ENCODE assay signal across 18 cellular contexts in genomic region chr5:74665246-74665645, GRCh38. TPM values are rescaled to one million over a fixed set of nuclear protein-coding genes. Genes with fewer than 3 reads are reported as not detected.
DNase-seq lines count a peak whose midpoint lies in the region; ATAC-seq, FAIRE-seq and TF ChIP-seq lines count a peak whose summit lies in the region.
"Had no signal": no experiment of that assay in that cellular context is flagged by ENCODE, and none has a peak within 500 bp of the region (broad histone marks: within the 10 kb centered on the region; RNA-seq: fewer than 3 reads in every experiment).

No MANE protein-coding gene starts in this region.

- no peak for ATAC-seq in K562
- no peak for ATAC-seq in GM21717 (IDR thresholded peaks at IDR 0.05; ENCODE audit: unreplicated experiment)

- no peaks in the 10 kb centered on the region for H3F3A ChIP-seq in neural cell (ENCODE audit: insufficient read depth, low read length, poor library complexity, severe bottlenecking)

- intact Hi-C loops in K562 (cut with micrococcal nuclease) = no loop called here

- H3K79me2 ChIP-seq in K562 (ENCODE audit: control insufficient read depth, insufficient read depth, low read length) (no peaks in the 10 kb centered on the region), neural cell (replicated peaks; ENCODE audit: insufficient read depth, low read length) (no peaks in the 10 kb centered on the region)

- POLR2A ChIA-PET in K562 (lab: Yijun Ruan, JAX) = interaction anchor here (0.6 kb wide), 1 partner anchor 20 kb away, joined by 3 read pairs; no protein-coding TSS in a partner anchor

- TF ChIP-seq POLR2A in K562 (conservative IDR thresholded peaks at IDR 0.05) = no peak

- H4K20me1 ChIP-seq in K562 (replicated peaks; ENCODE audit: control insufficient read depth, insufficient read depth, low read length) (no peaks in the 10 kb centered on the region), neural cell (ENCODE audit: insufficient read depth) (no peaks in the 10 kb centered on the region)

- CTCF ChIA-PET in K562 (lab: Yijun Ruan, JAX; ENCODE audit: low intra/inter-chr PET ratio) = no interaction called here

- H3K9me2 ChIP-seq in neural cell (ENCODE audit: insufficient read depth, low read length) = no peaks in the 10 kb centered on the region

- H3K9ac ChIP-seq in K562 (ENCODE audit: insufficient read depth in 1 of 2, low read depth in 2 of 2, low read length in 2 of 2) (no peak overlapping the region), neural cell (ENCODE audit: low read length) (no peak overlapping the region)

- TF ChIP-seq RAD21 in K562 (CRISPR knock-in tag; conservative IDR thresholded peaks at IDR 0.05 in 1 of 2, IDR thresholded peaks at IDR 0.05 in 1 of 2) = no peak
- TF ChIP-seq RAD21 in neural cell (conservative IDR thresholded peaks at IDR 0.05) = no peak

- H3K4me2 ChIP-seq in K562 (ENCODE audit: insufficient read depth, low read length) = no peak overlapping the region
- no peak overlapping the region for H3K4me2 ChIP-seq in neural cell (ENCODE audit: low read length)

- no peaks in the 10 kb centered on the region for H3K36me3 ChIP-seq in K562 (ENCODE audit: control insufficient read depth, insufficient read depth, low read length)
- H3K36me3 ChIP-seq in neural cell (ENCODE audit: insufficient read depth, low read length) = no peaks in the 10 kb centered on the region

- no peaks in the 10 kb centered on the region for H3K4me1 ChIP-seq in K562 (replicated peaks in 1 of 2; ENCODE audit: control insufficient read depth in 2 of 2, insufficient read depth in 2 of 2, low read length in 2 of 2)

- H2AFZ ChIP-seq in K562 (ENCODE audit: low read depth, low read length) = no peak overlapping the region
- no peak overlapping the region for H2AFZ ChIP-seq in neural cell (ENCODE audit: low read depth, low read length)

- H3K9me1 ChIP-seq in K562 (ENCODE audit: control insufficient read depth, insufficient read depth, low read length) = no peaks in the 10 kb centered on the region

- TF ChIP-seq CTCF in K562 (IDR thresholded peaks at IDR 0.05 in 2 of 3, conservative IDR thresholded peaks at IDR 0.05 in 1 of 3; ENCODE audit: insufficient read depth in 2 of 3, low read depth in 1 of 3, low read length in 3 of 3) (no peak), neural cell (IDR thresholded peaks at IDR 0.05; ENCODE audit: poor library complexity, severe bottlenecking) (no peak)

- in situ Hi-C loops in K562 (cut with MboI) = no loop called here

- TF ChIP-seq EP300 in K562 (IDR thresholded peaks at IDR 0.05; ENCODE audit: low read length) (no peak), neural cell (conservative IDR thresholded peaks at IDR 0.05; ENCODE audit: poor library complexity, severe bottlenecking) (no peak)

- H3K4me3 ChIP-seq in K562 (no peak overlapping the region), neural cell (ENCODE audit: low read length) (no peak overlapping the region)

- BruUV-seq in K562 (replicated peaks; lab: Mats Ljungman, UMichigan) = no TSS peak

- no peak overlapping the region for H3K27ac ChIP-seq in K562 (ENCODE audit: extremely low read depth, low read depth, low read length)
- H3K27ac ChIP-seq in neural cell (ENCODE audit: low read length) = peak overlapping the region; percentile 22

- FAIRE-seq in G401.6 (lab: Jason Lieb, UNC) (peak; percentile 41), K562 (lab: Jason Lieb, UNC) (no peak)
- FAIRE-seq: GM19239, H54 had no signal

- peak; percentile 66 for DNase-seq in CD1c-positive myeloid dendritic cell (ENCODE audit: extremely low spot score)
- DNase-seq in K562 (ENCODE audit: extremely low read depth in 1 of 4, low spot score in 3 of 4) = no peak
- DNase-seq in ecto neural progenitor cell (ENCODE audit: low spot score) = no peak
- no peak for DNase-seq in COLO668 (lab: John Stamatoyannopoulos, UW; ENCODE audit: unreplicated experiment)
- DNase-seq: CD4-positive, CD25-positive, alpha-beta regulatory T cell; EL; Karpas-422; NCI-H2029 treated with DMSO at 0.1 percent for 48 hours; NCI-H510A; NK-92 treated with Interleukin-12 subunit alpha and Interleukin-12 subunit beta, amount 100 ng/mL, for 24 hours; OCI-M1; RPMI8226; SIG-M5 had no signal

- H3K9me3 ChIP-seq in K562 (replicated peaks; ENCODE audit: control insufficient read depth, insufficient read depth, low read depth, low read length) (no peaks in the 10 kb centered on the region), neural cell (ENCODE audit: low read length) (no peaks in the 10 kb centered on the region)

- H3K27me3 ChIP-seq in K562 (ENCODE audit: control insufficient read depth in 2 of 2, insufficient read depth in 2 of 2, low read length in 2 of 2) = peaks cover 6 to 16% of the 10 kb centered on the region in 2 experiments; a peak in 4 of 5 replicates
- H3K27me3 ChIP-seq in neural cell (ENCODE audit: insufficient read depth, low read depth, low read length) = no peaks in the 10 kb centered on the region

- WGBS in K562 (ENCODE audit: insufficient coverage, low coverage, missing lambda C conversion rate) = 10% methylated on average over 2 of the region's 2 CpGs

TF ChIP-seq in K562, 482 proteins besides CTCF, POLR2A, EP300 and RAD21:
- no peak for TF ChIP-seq STAT5A (IDR thresholded peaks at IDR 0.05; ENCODE audit: borderline replicate concordance, low read length)
- peak; percentile 72 for TF ChIP-seq CEBPB (tag; IDR thresholded peaks at IDR 0.05)
- no peak for TF ChIP-seq ZKSCAN8 (CRISPR knock-in tag; IDR thresholded peaks at IDR 0.05)
- TF ChIP-seq EGR1 (conservative IDR thresholded peaks at IDR 0.05) = peak; percentile 33; the same call in 1 of the 2 replicates
- TF ChIP-seq CHD2 (IDR thresholded peaks at IDR 0.05; ENCODE audit: low read depth, low read length) = no peak
- TF ChIP-seq CEBPG (CRISPR knock-in tag; IDR thresholded peaks at IDR 0.05) = no peak
- TF ChIP-seq CEBPG (tag; conservative IDR thresholded peaks at IDR 0.05 in 1 of 2, IDR thresholded peaks at IDR 0.05 in 1 of 2) = peak; percentile 58 to 70
- no peak for TF ChIP-seq GTF2F1 (IDR thresholded peaks at IDR 0.05; ENCODE audit: low read depth, low read length)
- no peak for TF ChIP-seq ZNF77 (CRISPR knock-in tag; IDR thresholded peaks at IDR 0.05)

RNA-seq across cellular contexts. Expression of gene HEXB, which starts 19.8 kb away (rescaled TPM):
- total RNA-seq in K562 (2011; cell fraction: chromatin; rRNA removed; ENCODE audit: low replicate concordance) = 81.4 and 164 TPM in 2 replicates
- 95.6 and 99.2 TPM in 2 replicates for total RNA-seq in K562 (2011; cell fraction: nucleolus; rRNA removed)
- 119 and 129 TPM in 2 replicates for total RNA-seq in K562 (2011; cell fraction: nucleoplasm; rRNA removed)
- total RNA-seq in K562 (2014; rRNA removed) (128 and 135 TPM in 2 replicates), K562 (2014; rRNA removed; fragmentation: Illumina TruSeq; extraction: Trizol) (115 and 129 TPM in 2 replicates), K562 (2015; rRNA removed; fragmentation: Illumina TruSeq; extraction: Trizol) (142 and 158 TPM in 2 replicates), K562 (2021) (88.1 and 94.9 TPM in 2 replicates)
- polyA plus RNA-seq in K562 (2011; rRNA removed) (60.6 and 126 TPM in 2 replicates), K562 (2014; fragmentation: Illumina TruSeq; extraction: Trizol) (101 and 106 TPM in 2 replicates), K562 (2014; fragmentation: Nextera tagmentation; extraction: Ambion mirVana) (10 to 100 TPM; 22.9 to 37.1 TPM), K562 (2014; rRNA removed) (105 and 108 TPM in 2 replicates), neural cell (23.1 and 25.2 TPM in 2 replicates)
- 50.8 and 91.3 TPM in 2 replicates for polyA plus RNA-seq in K562 (2011; cell fraction: cytosol; rRNA removed)
- polyA plus RNA-seq in K562 (2011; cell fraction: nucleus; rRNA removed) = 28.3 and 29.2 TPM in 2 replicates
- 119 and 129 TPM in 2 replicates for polyA plus RNA-seq in K562 (2012)
- 108 and 142 TPM in 2 replicates for polyA minus RNA-seq in K562 (2011; rRNA and poly(A)+ RNA removed)
- 21.8 and 38.4 TPM in 2 replicates for polyA minus RNA-seq in K562 (2011; cell fraction: cytosol; rRNA and poly(A)+ RNA removed)
- polyA minus RNA-seq in K562 (2011; cell fraction: nucleus; rRNA and poly(A)+ RNA removed) = 31.5 and 35.0 TPM in 2 replicates
- polyA minus RNA-seq in neural cell = 18.0 and 23.7 TPM in 2 replicates

RNA-seq across cellular contexts. Expression of gene ENC1, which starts 24.7 kb away (rescaled TPM):
- total RNA-seq in K562 (2011; cell fraction: chromatin; rRNA removed; ENCODE audit: low replicate concordance) = 0.92 and 4.1 TPM in 2 replicates
- 0.66 and 3.7 TPM in 2 replicates for total RNA-seq in K562 (2011; cell fraction: nucleolus; rRNA removed)
- total RNA-seq in K562 (2011; cell fraction: nucleoplasm; rRNA removed) = 0.51 and 0.84 TPM in 2 replicates
- total RNA-seq in K562 (2014; rRNA removed) (0.86 and 4.1 TPM in 2 replicates), K562 (2014; rRNA removed; fragmentation: Illumina TruSeq; extraction: Trizol) (1.1 and 1.2 TPM in 2 replicates), K562 (2015; rRNA removed; fragmentation: Illumina TruSeq; extraction: Trizol) (1.3 and 1.5 TPM in 2 replicates), K562 (2021) (2.5 and 2.6 TPM in 2 replicates)
- polyA plus RNA-seq in K562 (2011; rRNA removed) (1.9 and 3.2 TPM in 2 replicates), K562 (2014; fragmentation: Illumina TruSeq; extraction: Trizol) (0.97 and 1.1 TPM in 2 replicates), K562 (2014; fragmentation: Nextera tagmentation; extraction: Ambion mirVana) (under 1 TPM; 0.17 to 0.37 TPM), K562 (2014; rRNA removed) (0.67 and 0.91 TPM in 2 replicates), neural cell (449 and 585 TPM in 2 replicates)
- 1.5 and 4.8 TPM in 2 replicates for polyA plus RNA-seq in K562 (2011; cell fraction: cytosol; rRNA removed)
- 4.3 and 10.7 TPM in 2 replicates for polyA plus RNA-seq in K562 (2011; cell fraction: nucleus; rRNA removed)
- 2.0 TPM in 2 replicates for polyA plus RNA-seq in K562 (2012)
- 5.4 and 9.5 TPM in 2 replicates for polyA minus RNA-seq in K562 (2011; rRNA and poly(A)+ RNA removed)
- polyA minus RNA-seq in K562 (2011; cell fraction: cytosol; rRNA and poly(A)+ RNA removed) = 2.4 and 4.6 TPM in 2 replicates
- polyA minus RNA-seq in K562 (2011; cell fraction: nucleus; rRNA and poly(A)+ RNA removed) = 7.8 and 13.5 TPM in 2 replicates
- polyA minus RNA-seq in neural cell = 1,480 and 1,745 TPM in 2 replicates

Comparison
In these comparisons a context has a peak if more than half of its experiments do, and no peak if none do; other contexts are left out.
1. RNA of gene ENC1, which starts 24.7 kb away (polyA plus RNA-seq): 449 to 585 TPM in neural cell; 0.17 to 10.7 TPM in K562; every median in the first group is over 10 times any median in the second.